Comparison of ENCODE assay signal across 14 cellular contexts in the genomic region with DNA sequence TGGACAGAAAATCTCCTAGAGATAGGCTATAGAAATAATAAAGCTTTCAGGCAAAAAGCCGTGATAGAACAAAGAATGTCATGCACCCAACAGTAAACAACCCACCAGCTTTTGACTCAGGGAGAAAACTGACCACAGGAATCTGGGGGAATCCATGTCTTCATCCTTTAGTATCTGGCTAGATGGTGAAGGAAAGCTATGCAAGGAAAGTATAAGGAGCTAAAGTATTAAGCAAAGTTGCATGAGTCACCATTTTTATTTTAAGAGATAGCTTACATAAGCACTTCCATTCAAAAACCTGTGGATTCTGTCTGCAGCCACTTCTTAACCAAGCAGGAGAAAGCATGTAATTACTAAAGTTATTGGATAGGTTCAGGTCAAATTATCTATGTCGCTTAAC.
DNase-seq lines count a peak whose midpoint lies in the region; ATAC-seq lines count a peak whose summit lies in the region.
"Had no signal": no experiment of that assay in that cellular context is flagged by ENCODE, and none has a peak within 500 bp of the region (broad histone marks: within the 10 kb centered on the region; RNA-seq: fewer than 3 reads in every experiment).

No MANE protein-coding gene starts in this region.

- DNase-seq in EL (peak; percentile 15), RPMI7951 (ENCODE audit: low read depth) (peak; percentile 0), dedifferentiated amniotic fluid mesenchymal stem cell (ENCODE audit: extremely low spot score) (peak; percentile 47), non-pigmented ciliary epithelial cell (ENCODE audit: low read depth) (peak; percentile 84), amygdala (lab: John Stamatoyannopoulos, UW) (no peak)
- no peak for DNase-seq in stimulated activated naive CD8-positive, alpha-beta T cell treated with anti-CD3 and anti-CD28 coated beads, Interleukin-15, Interleukin-2, amounts not matched to agents 100 U/mL and 50 U/mL, for 24 hours
- DNase-seq: activated CD8-positive, alpha-beta T cell treated with anti-CD3 and anti-CD28 coated beads, Interleukin-2, amount 10 ng/mL, durations not matched to agents 7 days and 5 days; body of pancreas; effector memory CD4-positive, alpha-beta T cell; NCI-H446 treated with DMSO at 0.1 percent for 48 hours; stimulated activated CD4-positive, alpha-beta T cell treated with anti-CD3 and anti-CD28 coated beads, Interleukin-2, amount 100 ng/mL, for 24 hours; transverse colon had no signal

- ATAC-seq in HG03354 (IDR thresholded peaks at IDR 0.05; ENCODE audit: poor library complexity, severe bottlenecking, unreplicated experiment), result no peak
- ATAC-seq in stimulated activated naive CD8-positive, alpha-beta T cell treated with anti-CD3 and anti-CD28 coated beads, Interleukin-15, Interleukin-2, amounts not matched to agents 100 U/mL and 50 U/mL, for 24 hours, result no peak
- no peak for ATAC-seq in HG03442 (IDR thresholded peaks at IDR 0.05; ENCODE audit: unreplicated experiment)
- ATAC-seq: activated CD8-positive, alpha-beta T cell treated with anti-CD3 and anti-CD28 coated beads, Interleukin-2, amount 10 ng/mL, durations not matched to agents 7 days and 5 days; body of pancreas had no signal

Comparison
In these comparisons a context has a peak if more than half of its experiments do, and no peak if none do; other contexts are left out.
1. DNase-seq: peak in EL (single experiment), RPMI7951 (single experiment), dedifferentiated amniotic fluid mesenchymal stem cell (single experiment) and non-pigmented ciliary epithelial cell (single experiment); none in stimulated activated naive CD8-positive, alpha-beta T cell treated with anti-CD3 and anti-CD28 coated beads, Interleukin-15, Interleukin-2, amounts not matched to agents 100 U/mL and 50 U/mL, for 24 hours (single experiment) and amygdala (0 of 56).